In the genomic region with DNA sequence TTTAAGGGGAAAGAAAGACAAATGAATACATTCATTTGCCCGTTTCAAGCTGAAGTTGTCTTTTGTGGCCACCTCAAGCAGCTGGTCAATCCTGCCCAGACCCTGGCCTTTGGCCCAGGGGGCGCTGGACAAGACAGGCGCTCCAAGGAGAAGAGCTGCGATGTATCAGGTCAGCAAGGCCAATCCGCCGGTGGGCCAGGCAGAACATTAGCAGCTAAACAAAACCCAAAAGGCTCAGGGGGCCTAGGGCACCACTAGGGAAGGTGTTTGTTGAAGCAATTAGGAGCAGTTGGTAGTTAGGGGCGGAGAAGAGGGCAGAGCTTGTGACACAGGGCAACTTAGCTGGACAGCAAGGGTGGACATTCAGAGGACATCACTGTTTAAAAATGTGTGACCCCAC, we compare ENCODE assay signal across 1 cellular context.
TF ChIP-seq lines count a peak whose summit lies in the region.

No MANE protein-coding gene starts in this region.

TF ChIP-seq in H1, 55 proteins besides CTCF, POLR2A, EP300 and RAD21 (continued from another document):
- TF ChIP-seq ZNF274 (IDR thresholded peaks at IDR 0.05; ENCODE audit: borderline replicate concordance, extremely low read depth, low read length) (no peak), MAFK (IDR thresholded peaks at IDR 0.05; ENCODE audit: low read depth, low read length) (no peak), CHD7 (IDR thresholded peaks at IDR 0.05; ENCODE audit: insufficient replicate concordance, low read length) (no peak)
